Comparison of ENCODE assay signal across 27 cellular contexts in the genomic region with DNA sequence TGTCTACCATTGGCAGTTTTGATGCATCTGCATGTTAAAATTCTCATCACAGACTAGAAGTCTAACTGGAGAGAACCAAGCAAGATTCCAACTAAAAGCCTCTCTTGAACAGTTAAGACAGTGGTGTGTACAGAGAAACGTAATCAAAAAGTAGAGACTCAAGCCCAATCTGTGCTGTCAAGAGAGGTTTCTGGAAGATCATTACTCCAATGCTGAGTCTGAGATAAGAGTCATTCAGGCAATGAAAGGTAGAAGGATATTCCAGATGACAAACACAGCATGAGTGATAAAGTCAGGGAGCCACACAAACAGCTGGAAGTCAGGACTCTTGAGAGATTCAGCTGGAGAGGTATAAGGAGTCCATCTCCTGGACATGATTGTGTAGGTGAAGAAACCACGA. TPM values are rescaled to one million over a fixed set of nuclear protein-coding genes. Genes with fewer than 3 reads are reported as not detected.
"Had no signal": no experiment of that assay in that cellular context is flagged by ENCODE, and none has a peak within 500 bp of the region (broad histone marks: within the 10 kb centered on the region; RNA-seq: fewer than 3 reads in every experiment).

No MANE protein-coding gene starts in this region.

- ATAC-seq: effector memory CD8-positive, alpha-beta T cell; esophagus mucosa; foreskin keratinocyte; gastrocnemius medialis; gastroesophageal sphincter; heart left ventricle; heart right ventricle had no signal

- H3K4me3 ChIP-seq: colonic mucosa, coronary artery, dorsolateral prefrontal cortex, esophagus muscularis mucosa, esophagus squamous epithelium, gastrocnemius medialis, gastroesophageal sphincter, heart left ventricle, heart right ventricle had no signal

- H3K9me3 ChIP-seq: colonic mucosa, esophagus muscularis mucosa, esophagus squamous epithelium, gastroesophageal sphincter had no signal

- H3K27ac ChIP-seq: colonic mucosa, coronary artery, dorsolateral prefrontal cortex, epithelial cell of prostate, esophagus muscularis mucosa, esophagus squamous epithelium, foreskin keratinocyte, gastrocnemius medialis, gastroesophageal sphincter, heart left ventricle, heart right ventricle had no signal

- H3K4me1 ChIP-seq: colonic mucosa, esophagus muscularis mucosa, esophagus squamous epithelium, foreskin keratinocyte, gastrocnemius medialis, gastroesophageal sphincter, heart left ventricle, heart right ventricle had no signal

- DNase-seq: colonic mucosa; cortex of kidney; dermis blood vessel endothelial cell; dorsolateral prefrontal cortex; effector CD4-positive, alpha-beta T cell; effector CD8-positive, alpha-beta T cell; effector memory CD4-positive, alpha-beta T cell; effector memory CD8-positive, alpha-beta T cell; endodermal cell; esophagus squamous epithelium; foreskin fibroblast; foreskin keratinocyte; foreskin melanocyte; gastrocnemius medialis; glutamatergic neuron; head of caudate nucleus; heart left ventricle; heart right ventricle had no signal

- H3K36me3 ChIP-seq: colonic mucosa, esophagus muscularis mucosa, esophagus squamous epithelium, gastrocnemius medialis, gastroesophageal sphincter, heart left ventricle, heart right ventricle had no signal

- H3K27me3 ChIP-seq: colonic mucosa, dorsolateral prefrontal cortex, esophagus muscularis mucosa, esophagus squamous epithelium, foreskin keratinocyte, gastrocnemius medialis, gastroesophageal sphincter, heart left ventricle, heart right ventricle had no signal

- FAIRE-seq: colon, endometrium, endothelial cell of umbilical vein, frontal cortex had no signal

RNA-seq across cellular contexts. Expression of gene IQUB, which starts 48.7 kb away (rescaled TPM):
- total RNA-seq: endothelial cell of umbilical vein, esophagus mucosa had no signal
